1 cellular context compared by ENCODE assay signal in the genomic region with DNA sequence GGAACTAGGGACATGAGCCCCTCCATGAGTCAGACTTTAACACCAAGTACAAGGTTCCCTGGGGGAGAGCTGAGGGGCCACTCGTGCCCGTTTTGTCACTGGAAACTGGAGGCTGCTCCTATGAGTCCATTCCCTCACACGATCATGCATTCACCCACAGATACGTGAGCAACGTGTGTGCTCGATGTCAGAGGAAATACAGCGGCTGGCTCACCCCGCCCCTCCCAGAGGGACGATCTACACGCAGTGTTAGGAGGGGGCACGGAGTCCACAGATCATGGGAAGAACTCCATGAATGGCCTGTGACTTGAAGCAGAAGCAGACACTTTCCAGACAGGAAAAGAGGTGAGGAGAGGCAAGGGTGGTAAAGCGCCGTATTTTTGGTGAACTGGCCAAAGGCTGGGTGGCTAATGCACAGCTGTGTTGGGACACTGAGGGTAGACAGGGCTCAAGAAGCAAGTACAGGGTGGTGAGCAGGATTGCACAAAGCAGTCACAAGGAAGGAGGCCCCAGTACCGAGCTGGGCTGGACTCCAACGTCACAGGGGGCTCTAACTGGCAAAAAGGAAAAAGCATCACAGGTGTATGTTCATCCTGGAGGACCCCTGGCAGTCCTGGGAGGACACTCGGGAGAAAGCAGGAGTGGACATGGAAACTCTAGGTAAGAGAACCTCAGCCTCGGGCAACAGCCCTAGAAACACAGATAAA.
TF ChIP-seq lines count a peak whose summit lies in the region.

No MANE protein-coding gene starts in this region.

TF ChIP-seq in HepG2, 621 proteins besides CTCF, POLR2A, EP300 and RAD21 (continued from another document and continues in another):
- TF ChIP-seq, protein P1, sequence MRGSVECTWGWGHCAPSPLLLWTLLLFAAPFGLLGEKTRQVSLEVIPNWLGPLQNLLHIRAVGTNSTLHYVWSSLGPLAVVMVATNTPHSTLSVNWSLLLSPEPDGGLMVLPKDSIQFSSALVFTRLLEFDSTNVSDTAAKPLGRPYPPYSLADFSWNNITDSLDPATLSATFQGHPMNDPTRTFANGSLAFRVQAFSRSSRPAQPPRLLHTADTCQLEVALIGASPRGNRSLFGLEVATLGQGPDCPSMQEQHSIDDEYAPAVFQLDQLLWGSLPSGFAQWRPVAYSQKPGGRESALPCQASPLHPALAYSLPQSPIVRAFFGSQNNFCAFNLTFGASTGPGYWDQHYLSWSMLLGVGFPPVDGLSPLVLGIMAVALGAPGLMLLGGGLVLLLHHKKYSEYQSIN (CRISPR knock-in tag; IDR thresholded peaks at IDR 0.05; ENCODE audit: borderline replicate concordance) = no peak
- no peak for TF ChIP-seq TSC22D2 (CRISPR knock-in tag; IDR thresholded peaks at IDR 0.05; ENCODE audit: borderline replicate concordance)
- no peak for TF ChIP-seq ZNF12 (CRISPR knock-in tag; IDR thresholded peaks at IDR 0.05)
- no peak for TF ChIP-seq HCFC1 (IDR thresholded peaks at IDR 0.05; ENCODE audit: low read depth, low read length)
- no peak for TF ChIP-seq MED13 (CRISPR knock-in tag; IDR thresholded peaks at IDR 0.05)
- no peak for TF ChIP-seq ZBTB1 (CRISPR knock-in tag; IDR thresholded peaks at IDR 0.05; ENCODE audit: borderline replicate concordance)
- no peak for TF ChIP-seq ZNF33A (CRISPR knock-in tag; IDR thresholded peaks at IDR 0.05; ENCODE audit: borderline replicate concordance)
- no peak for TF ChIP-seq MAFG (CRISPR knock-in tag; IDR thresholded peaks at IDR 0.05)
- no peak for TF ChIP-seq ARID2 (CRISPR knock-in tag; IDR thresholded peaks at IDR 0.05; ENCODE audit: borderline replicate concordance)
- TF ChIP-seq FOXK1 (CRISPR knock-in tag; IDR thresholded peaks at IDR 0.05; ENCODE audit: borderline replicate concordance, low read depth) = peak; percentile 18; the same call in 1 of the 2 replicates
- TF ChIP-seq SSRP1 (CRISPR knock-in tag; IDR thresholded peaks at IDR 0.05) = no peak
- no peak for TF ChIP-seq NR2F2 (IDR thresholded peaks at IDR 0.05; ENCODE audit: borderline replicate concordance, low read depth)
- no peak for TF ChIP-seq SMARCE1 (IDR thresholded peaks at IDR 0.05; ENCODE audit: borderline replicate concordance)
- TF ChIP-seq, protein P2, sequence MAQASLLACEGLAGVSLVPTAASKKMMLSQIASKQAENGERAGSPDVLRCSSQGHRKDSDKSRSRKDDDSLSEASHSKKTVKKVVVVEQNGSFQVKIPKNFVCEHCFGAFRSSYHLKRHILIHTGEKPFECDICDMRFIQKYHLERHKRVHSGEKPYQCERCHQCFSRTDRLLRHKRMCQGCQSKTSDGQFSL (CRISPR knock-in tag; IDR thresholded peaks at IDR 0.05) = no peak
- no peak for TF ChIP-seq EEA1 (CRISPR knock-in tag; IDR thresholded peaks at IDR 0.05; ENCODE audit: borderline replicate concordance)
- no peak for TF ChIP-seq ZFP41 (CRISPR knock-in tag; IDR thresholded peaks at IDR 0.05; ENCODE audit: borderline replicate concordance)
- TF ChIP-seq, protein P3, sequence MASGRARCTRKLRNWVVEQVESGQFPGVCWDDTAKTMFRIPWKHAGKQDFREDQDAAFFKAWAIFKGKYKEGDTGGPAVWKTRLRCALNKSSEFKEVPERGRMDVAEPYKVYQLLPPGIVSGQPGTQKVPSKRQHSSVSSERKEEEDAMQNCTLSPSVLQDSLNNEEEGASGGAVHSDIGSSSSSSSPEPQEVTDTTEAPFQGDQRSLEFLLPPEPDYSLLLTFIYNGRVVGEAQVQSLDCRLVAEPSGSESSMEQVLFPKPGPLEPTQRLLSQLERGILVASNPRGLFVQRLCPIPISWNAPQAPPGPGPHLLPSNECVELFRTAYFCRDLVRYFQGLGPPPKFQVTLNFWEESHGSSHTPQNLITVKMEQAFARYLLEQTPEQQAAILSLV (CRISPR knock-in tag; IDR thresholded peaks at IDR 0.05; ENCODE audit: borderline replicate concordance) = peak; percentile 48; the same call in 1 of the 2 replicates
- no peak for TF ChIP-seq JUND (CRISPR knock-in tag; IDR thresholded peaks at IDR 0.05)
- no peak for TF ChIP-seq PLRG1 (conservative IDR thresholded peaks at IDR 0.05)
- no peak for TF ChIP-seq ZNF207 (IDR thresholded peaks at IDR 0.05; ENCODE audit: borderline replicate concordance)
- TF ChIP-seq, protein P4, sequence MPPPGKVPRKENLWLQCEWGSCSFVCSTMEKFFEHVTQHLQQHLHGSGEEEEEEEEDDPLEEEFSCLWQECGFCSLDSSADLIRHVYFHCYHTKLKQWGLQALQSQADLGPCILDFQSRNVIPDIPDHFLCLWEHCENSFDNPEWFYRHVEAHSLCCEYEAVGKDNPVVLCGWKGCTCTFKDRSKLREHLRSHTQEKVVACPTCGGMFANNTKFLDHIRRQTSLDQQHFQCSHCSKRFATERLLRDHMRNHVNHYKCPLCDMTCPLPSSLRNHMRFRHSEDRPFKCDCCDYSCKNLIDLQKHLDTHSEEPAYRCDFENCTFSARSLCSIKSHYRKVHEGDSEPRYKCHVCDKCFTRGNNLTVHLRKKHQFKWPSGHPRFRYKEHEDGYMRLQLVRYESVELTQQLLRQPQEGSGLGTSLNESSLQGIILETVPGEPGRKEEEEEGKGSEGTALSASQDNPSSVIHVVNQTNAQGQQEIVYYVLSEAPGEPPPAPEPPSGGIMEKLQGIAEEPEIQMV (CRISPR knock-in tag; IDR thresholded peaks at IDR 0.05; ENCODE audit: low read depth) = peak; percentile 73; the same call in 1 of the 2 replicates
- no peak for TF ChIP-seq CENPT (CRISPR knock-in tag; IDR thresholded peaks at IDR 0.05; ENCODE audit: low read depth)
- TF ChIP-seq FOSL1 (CRISPR knock-in tag; IDR thresholded peaks at IDR 0.05; ENCODE audit: borderline replicate concordance) = no peak
- TF ChIP-seq, protein P5, sequence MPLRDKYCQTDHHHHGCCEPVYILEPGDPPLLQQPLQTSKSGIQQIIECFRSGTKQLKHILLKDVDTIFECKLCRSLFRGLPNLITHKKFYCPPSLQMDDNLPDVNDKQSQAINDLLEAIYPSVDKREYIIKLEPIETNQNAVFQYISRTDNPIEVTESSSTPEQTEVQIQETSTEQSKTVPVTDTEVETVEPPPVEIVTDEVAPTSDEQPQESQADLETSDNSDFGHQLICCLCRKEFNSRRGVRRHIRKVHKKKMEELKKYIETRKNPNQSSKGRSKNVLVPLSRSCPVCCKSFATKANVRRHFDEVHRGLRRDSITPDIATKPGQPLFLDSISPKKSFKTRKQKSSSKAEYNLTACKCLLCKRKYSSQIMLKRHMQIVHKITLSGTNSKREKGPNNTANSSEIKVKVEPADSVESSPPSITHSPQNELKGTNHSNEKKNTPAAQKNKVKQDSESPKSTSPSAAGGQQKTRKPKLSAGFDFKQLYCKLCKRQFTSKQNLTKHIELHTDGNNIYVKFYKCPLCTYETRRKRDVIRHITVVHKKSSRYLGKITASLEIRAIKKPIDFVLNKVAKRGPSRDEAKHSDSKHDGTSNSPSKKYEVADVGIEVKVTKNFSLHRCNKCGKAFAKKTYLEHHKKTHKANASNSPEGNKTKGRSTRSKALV (CRISPR knock-in tag; IDR thresholded peaks at IDR 0.05) = peak; percentile 38; the same call in 1 of the 2 replicates
- TF ChIP-seq ADNP (CRISPR knock-in tag; IDR thresholded peaks at IDR 0.05) = no peak
- no peak for TF ChIP-seq ZBTB7B (CRISPR knock-in tag; IDR thresholded peaks at IDR 0.05)
- TF ChIP-seq, protein P6, sequence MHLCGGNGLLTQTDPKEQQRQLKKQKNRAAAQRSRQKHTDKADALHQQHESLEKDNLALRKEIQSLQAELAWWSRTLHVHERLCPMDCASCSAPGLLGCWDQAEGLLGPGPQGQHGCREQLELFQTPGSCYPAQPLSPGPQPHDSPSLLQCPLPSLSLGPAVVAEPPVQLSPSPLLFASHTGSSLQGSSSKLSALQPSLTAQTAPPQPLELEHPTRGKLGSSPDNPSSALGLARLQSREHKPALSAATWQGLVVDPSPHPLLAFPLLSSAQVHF (CRISPR knock-in tag; IDR thresholded peaks at IDR 0.05) = no peak
- TF ChIP-seq ZNF563 (CRISPR knock-in tag; IDR thresholded peaks at IDR 0.05) = no peak
- TF ChIP-seq ONECUT2 (CRISPR knock-in tag; IDR thresholded peaks at IDR 0.05) = no peak
- no peak for TF ChIP-seq ZNF672 (CRISPR knock-in tag; IDR thresholded peaks at IDR 0.05)
- TF ChIP-seq THAP11 (CRISPR knock-in tag; IDR thresholded peaks at IDR 0.05) = no peak
- 0 out of 2 replicates have a peak, but pooled peaks have one; percentile 19 for TF ChIP-seq CCDC6 (CRISPR knock-in tag; IDR thresholded peaks at IDR 0.05)
- TF ChIP-seq ZNF558 (CRISPR knock-in tag; IDR thresholded peaks at IDR 0.05; ENCODE audit: borderline replicate concordance) = no peak
- no peak for TF ChIP-seq WIZ (CRISPR knock-in tag; IDR thresholded peaks at IDR 0.05)
- TF ChIP-seq, protein P7, sequence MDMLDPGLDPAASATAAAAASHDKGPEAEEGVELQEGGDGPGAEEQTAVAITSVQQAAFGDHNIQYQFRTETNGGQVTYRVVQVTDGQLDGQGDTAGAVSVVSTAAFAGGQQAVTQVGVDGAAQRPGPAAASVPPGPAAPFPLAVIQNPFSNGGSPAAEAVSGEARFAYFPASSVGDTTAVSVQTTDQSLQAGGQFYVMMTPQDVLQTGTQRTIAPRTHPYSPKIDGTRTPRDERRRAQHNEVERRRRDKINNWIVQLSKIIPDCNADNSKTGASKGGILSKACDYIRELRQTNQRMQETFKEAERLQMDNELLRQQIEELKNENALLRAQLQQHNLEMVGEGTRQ (IDR thresholded peaks at IDR 0.05; ENCODE audit: low read depth, low read length) = no peak
- TF ChIP-seq, protein P7 (CRISPR knock-in tag; IDR thresholded peaks at IDR 0.05; ENCODE audit: borderline replicate concordance) = no peak
- TF ChIP-seq, protein P8, sequence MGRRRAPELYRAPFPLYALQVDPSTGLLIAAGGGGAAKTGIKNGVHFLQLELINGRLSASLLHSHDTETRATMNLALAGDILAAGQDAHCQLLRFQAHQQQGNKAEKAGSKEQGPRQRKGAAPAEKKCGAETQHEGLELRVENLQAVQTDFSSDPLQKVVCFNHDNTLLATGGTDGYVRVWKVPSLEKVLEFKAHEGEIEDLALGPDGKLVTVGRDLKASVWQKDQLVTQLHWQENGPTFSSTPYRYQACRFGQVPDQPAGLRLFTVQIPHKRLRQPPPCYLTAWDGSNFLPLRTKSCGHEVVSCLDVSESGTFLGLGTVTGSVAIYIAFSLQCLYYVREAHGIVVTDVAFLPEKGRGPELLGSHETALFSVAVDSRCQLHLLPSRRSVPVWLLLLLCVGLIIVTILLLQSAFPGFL (CRISPR knock-in tag; IDR thresholded peaks at IDR 0.05) = no peak
- peak; percentile 74; the same call in 1 of the 2 replicates for TF ChIP-seq YEATS4 (CRISPR knock-in tag; IDR thresholded peaks at IDR 0.05; ENCODE audit: borderline replicate concordance)
- TF ChIP-seq ZNF850 (CRISPR knock-in tag; conservative IDR thresholded peaks at IDR 0.05) = no peak
- TF ChIP-seq, protein P9, sequence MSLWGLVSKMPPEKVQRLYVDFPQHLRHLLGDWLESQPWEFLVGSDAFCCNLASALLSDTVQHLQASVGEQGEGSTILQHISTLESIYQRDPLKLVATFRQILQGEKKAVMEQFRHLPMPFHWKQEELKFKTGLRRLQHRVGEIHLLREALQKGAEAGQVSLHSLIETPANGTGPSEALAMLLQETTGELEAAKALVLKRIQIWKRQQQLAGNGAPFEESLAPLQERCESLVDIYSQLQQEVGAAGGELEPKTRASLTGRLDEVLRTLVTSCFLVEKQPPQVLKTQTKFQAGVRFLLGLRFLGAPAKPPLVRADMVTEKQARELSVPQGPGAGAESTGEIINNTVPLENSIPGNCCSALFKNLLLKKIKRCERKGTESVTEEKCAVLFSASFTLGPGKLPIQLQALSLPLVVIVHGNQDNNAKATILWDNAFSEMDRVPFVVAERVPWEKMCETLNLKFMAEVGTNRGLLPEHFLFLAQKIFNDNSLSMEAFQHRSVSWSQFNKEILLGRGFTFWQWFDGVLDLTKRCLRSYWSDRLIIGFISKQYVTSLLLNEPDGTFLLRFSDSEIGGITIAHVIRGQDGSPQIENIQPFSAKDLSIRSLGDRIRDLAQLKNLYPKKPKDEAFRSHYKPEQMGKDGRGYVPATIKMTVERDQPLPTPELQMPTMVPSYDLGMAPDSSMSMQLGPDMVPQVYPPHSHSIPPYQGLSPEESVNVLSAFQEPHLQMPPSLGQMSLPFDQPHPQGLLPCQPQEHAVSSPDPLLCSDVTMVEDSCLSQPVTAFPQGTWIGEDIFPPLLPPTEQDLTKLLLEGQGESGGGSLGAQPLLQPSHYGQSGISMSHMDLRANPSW (CRISPR knock-in tag; IDR thresholded peaks at IDR 0.05; ENCODE audit: borderline replicate concordance) = no peak
- no peak for TF ChIP-seq ZNF782 (CRISPR knock-in tag; IDR thresholded peaks at IDR 0.05; ENCODE audit: borderline replicate concordance)
- TF ChIP-seq AGO1 (IDR thresholded peaks at IDR 0.05; ENCODE audit: low read depth, low read length, poor library complexity, severe bottlenecking) = no peak
- no peak for TF ChIP-seq EZH2 (conservative IDR thresholded peaks at IDR 0.05; ENCODE audit: low read depth, low read length)
- TF ChIP-seq ZNF577 (CRISPR knock-in tag; IDR thresholded peaks at IDR 0.05; ENCODE audit: borderline replicate concordance, low read depth) = no peak
- TF ChIP-seq, protein P10, sequence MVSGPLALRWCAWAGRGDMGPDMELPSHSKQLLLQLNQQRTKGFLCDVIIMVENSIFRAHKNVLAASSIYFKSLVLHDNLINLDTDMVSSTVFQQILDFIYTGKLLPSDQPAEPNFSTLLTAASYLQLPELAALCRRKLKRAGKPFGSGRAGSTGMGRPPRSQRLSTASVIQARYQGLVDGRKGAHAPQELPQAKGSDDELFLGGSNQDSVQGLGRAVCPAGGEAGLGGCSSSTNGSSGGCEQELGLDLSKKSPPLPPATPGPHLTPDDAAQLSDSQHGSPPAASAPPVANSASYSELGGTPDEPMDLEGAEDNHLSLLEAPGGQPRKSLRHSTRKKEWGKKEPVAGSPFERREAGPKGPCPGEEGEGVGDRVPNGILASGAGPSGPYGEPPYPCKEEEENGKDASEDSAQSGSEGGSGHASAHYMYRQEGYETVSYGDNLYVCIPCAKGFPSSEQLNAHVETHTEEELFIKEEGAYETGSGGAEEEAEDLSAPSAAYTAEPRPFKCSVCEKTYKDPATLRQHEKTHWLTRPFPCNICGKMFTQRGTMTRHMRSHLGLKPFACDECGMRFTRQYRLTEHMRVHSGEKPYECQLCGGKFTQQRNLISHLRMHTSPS (CRISPR knock-in tag; IDR thresholded peaks at IDR 0.05; ENCODE audit: low read depth) = no peak
- no peak for TF ChIP-seq HNRNPH1 (optimal IDR thresholded peaks at IDR 0.05; ENCODE audit: low read depth, low read length)
- TF ChIP-seq SYNCRIP (IDR thresholded peaks at IDR 0.05; ENCODE audit: insufficient read depth, low read depth, low read length) = no peak
